24 cellular contexts compared by ENCODE assay signal in genomic region chr20:46229478-46229877, GRCh38.
DNase-seq lines count a peak whose midpoint lies in the region; ATAC-seq and TF ChIP-seq lines count a peak whose summit lies in the region.
"Had no signal": no experiment of that assay in that cellular context is flagged by ENCODE, and none has a peak within 500 bp of the region (broad histone marks: within the 10 kb centered on the region; RNA-seq: fewer than 3 reads in every experiment).

No MANE protein-coding gene starts in this region.

- H4K8ac ChIP-seq in mesendoderm (ENCODE audit: low read depth, low read length) = no peak overlapping the region

- TF ChIP-seq POLR2A in NB4 (IDR thresholded peaks at IDR 0.05; ENCODE audit: extremely low read depth, insufficient read length) (no peak), stomach (IDR thresholded peaks at IDR 0.05) (no peak)

- no peaks in the 10 kb centered on the region for H3K79me2 ChIP-seq in mesendoderm (ENCODE audit: control insufficient read depth, insufficient read depth, low read length)
- H3K79me2 ChIP-seq: parathyroid adenoma had no signal

- no peaks in the 10 kb centered on the region for H3K27me3 ChIP-seq in mesendoderm (ENCODE audit: insufficient read depth, low read length, poor library complexity)
- peaks cover 0 to 77% (median 30%) of the 10 kb centered on the region in 3 donors for H3K27me3 ChIP-seq in stomach

- no peak overlapping the region for H4K5ac ChIP-seq in mesendoderm (ENCODE audit: low read length)

- H3K36me3 ChIP-seq in mesendoderm (ENCODE audit: control insufficient read depth, insufficient read depth, low read length) = no peaks in the 10 kb centered on the region
- no peaks in the 10 kb centered on the region for H3K36me3 ChIP-seq in stomach
- H3K36me3 ChIP-seq: thoracic aorta had no signal

- H3K9ac ChIP-seq in mesendoderm (ENCODE audit: low read length) = no peak overlapping the region
- H3K9ac ChIP-seq: parathyroid adenoma had no signal

- CTCF ChIA-PET in WTC11 (lab: Charles Lee) = no interaction called here

- TF ChIP-seq EP300 in stomach (IDR thresholded peaks at IDR 0.05) = no peak

- H2BK15ac ChIP-seq in mesendoderm (replicated peaks; ENCODE audit: low read depth) = no peak overlapping the region

- H2AK5ac ChIP-seq in mesendoderm (ENCODE audit: low read length) = no peak overlapping the region

- no peak overlapping the region for H3K27ac ChIP-seq in mesendoderm (ENCODE audit: low read depth, low read length)
- H3K27ac ChIP-seq in stomach = no peak overlapping the region
- H3K27ac ChIP-seq: 22Rv1, parathyroid adenoma, thoracic aorta had no signal

- no peak overlapping the region for H2BK120ac ChIP-seq in mesendoderm (ENCODE audit: low read depth, low read length)

- POLR2A ChIA-PET in WTC11 (lab: Charles Lee) = no interaction called here

- no peak overlapping the region for H3K4ac ChIP-seq in mesendoderm (ENCODE audit: low read depth, low read length)

- H3K4me2 ChIP-seq in mesendoderm (ENCODE audit: low read length) = no peak overlapping the region
- H3K4me2 ChIP-seq: smooth muscle cell had no signal

- peaks cover 5% of the 10 kb centered on the region for H3K4me1 ChIP-seq in mesendoderm (ENCODE audit: control insufficient read depth, low read depth, low read length)
- H3K4me1 ChIP-seq in stomach = no peaks in the 10 kb centered on the region

- H3K27ac Mint-ChIP-seq in WTC11 (no peak overlapping the region), progenitor cell of endocrine pancreas (no peak overlapping the region)
- H3K27ac Mint-ChIP-seq: activated T-cell treated with anti-CD3 and anti-CD28 coated beads, Interleukin-2, amount 50 U/mL, for 72 hours; CD4-positive, CD25-positive, alpha-beta regulatory T cell; IgD-negative memory B cell; memory B cell; stimulated activated naive CD8-positive, alpha-beta T cell treated with anti-CD3 and anti-CD28 coated beads, Interleukin-15, Interleukin-2, amounts not matched to agents 100 ng/mL and 50 ng/mL, for 24 hours had no signal

- peak; percentile 56 for DNase-seq in NCI-H1092 treated with DMSO at 0.1 percent for 48 hours (lab: John Stamatoyannopoulos, UW)
- DNase-seq in NCI-H1092 (lab: John Stamatoyannopoulos, UW) = no peak
- DNase-seq in NB4 (ENCODE audit: low read depth) = peak; percentile 43
- DNase-seq in WTC11 (ENCODE audit: low spot score) = no peak
- DNase-seq in mesendoderm = peak; percentile 39
- DNase-seq in progenitor cell of endocrine pancreas (ENCODE audit: low spot score, unreplicated experiment) = no peak
- DNase-seq in stomach = no peak
- DNase-seq: activated CD4-positive, alpha-beta T cell treated with anti-CD3 and anti-CD28 coated beads, Interleukin-2, amount 50 U/mL, for 48 hours; activated T-cell treated with anti-CD3 and anti-CD28 coated beads, Interleukin-2, amount 50 U/mL, for 72 hours; AML-193; CD4-positive, CD25-positive, alpha-beta regulatory T cell; cortex of kidney; glutamatergic neuron; NCI-H1930 had no signal

- H3K18ac ChIP-seq in mesendoderm (ENCODE audit: low read length) = no peak overlapping the region

- H3K23ac ChIP-seq in mesendoderm (ENCODE audit: low read length) = no peak overlapping the region

- H3K27me3 Mint-ChIP-seq in WTC11 (ENCODE audit: low read depth) (peaks cover 6% of the 10 kb centered on the region), progenitor cell of endocrine pancreas (peaks cover 41% of the 10 kb centered on the region)

- H3K56ac ChIP-seq in mesendoderm (ENCODE audit: low read length) = no peak overlapping the region

- H3K4me1 Mint-ChIP-seq in WTC11 (peaks cover 12% of the 10 kb centered on the region), progenitor cell of endocrine pancreas (ENCODE audit: low read depth) (no peaks in the 10 kb centered on the region)
- H3K4me1 Mint-ChIP-seq: CD4-positive, CD25-positive, alpha-beta regulatory T cell; memory B cell had no signal

- intact Hi-C loops in stomach (cut with DNase I; ENCODE audit: low total_unique reads) = no loop called here

- ATAC-seq in WTC11 = no peak
- ATAC-seq in GM21390 (IDR thresholded peaks at IDR 0.05; ENCODE audit: unreplicated experiment) = no peak
- ATAC-seq: activated CD4-positive, CD25-positive, alpha-beta regulatory T cell treated with anti-CD3 and anti-CD28 coated beads, Interleukin-2, amount 50 U/mL, for 24 hours; activated T-cell treated with anti-CD3 and anti-CD28 coated beads, Interleukin-2, amount 50 U/mL, for 72 hours; left lobe of liver had no signal

- no peak overlapping the region for H2BK5ac ChIP-seq in mesendoderm (ENCODE audit: low read length)

- H3K36me3 Mint-ChIP-seq in WTC11 (no peaks in the 10 kb centered on the region), progenitor cell of endocrine pancreas (ENCODE audit: insufficient read depth) (no peaks in the 10 kb centered on the region)
- H3K36me3 Mint-ChIP-seq: CD4-positive, CD25-positive, alpha-beta regulatory T cell; IgD-negative memory B cell; memory B cell had no signal

- H3K9me3 ChIP-seq in stomach = no peaks in the 10 kb centered on the region
- H3K9me3 ChIP-seq: thoracic aorta had no signal

- TF ChIP-seq CTCF in NB4 (IDR thresholded peaks at IDR 0.05; ENCODE audit: low read depth, low read length) = no peak
- no peak for TF ChIP-seq CTCF in WTC11 (IDR thresholded peaks at IDR 0.05)
- no peak for TF ChIP-seq CTCF in progenitor cell of endocrine pancreas (IDR thresholded peaks at IDR 0.05; ENCODE audit: unreplicated experiment)
- no peak for TF ChIP-seq CTCF in stomach (IDR thresholded peaks at IDR 0.05)

- no peak overlapping the region for H3K4me3 ChIP-seq in NB4 (ENCODE audit: low read depth, low read length)
- no peak overlapping the region for H3K4me3 ChIP-seq in mesendoderm (ENCODE audit: low read length)
- no peak overlapping the region for H3K4me3 ChIP-seq in stomach
- H3K4me3 ChIP-seq: smooth muscle cell, thoracic aorta had no signal

- H3K4me3 Mint-ChIP-seq in WTC11 = no peak overlapping the region
- H3K4me3 Mint-ChIP-seq in progenitor cell of endocrine pancreas (ENCODE audit: low read depth) = no peak overlapping the region
- H3K4me3 Mint-ChIP-seq: activated T-cell treated with anti-CD3 and anti-CD28 coated beads, Interleukin-2, amount 50 U/mL, for 72 hours; CD4-positive, CD25-positive, alpha-beta regulatory T cell; IgD-negative memory B cell; memory B cell; stimulated activated naive CD8-positive, alpha-beta T cell treated with anti-CD3 and anti-CD28 coated beads, Interleukin-15, Interleukin-2, amounts not matched to agents 100 ng/mL and 50 ng/mL, for 24 hours had no signal

- no peaks in the 10 kb centered on the region for H3K79me1 ChIP-seq in mesendoderm (ENCODE audit: low read length)

- no CpG with 5 or more reads among the region's 3 CpGs for WGBS in mesendoderm (ENCODE audit: extremely low coverage, insufficient coverage, low lambda C conversion rate)
- 26 to 45% (median 36%) methylated on average over 3 of the region's 3 CpGs for WGBS in stomach, 5 donors

- H3K9me3 Mint-ChIP-seq in WTC11 (no peaks in the 10 kb centered on the region), progenitor cell of endocrine pancreas (ENCODE audit: low read depth) (no peaks in the 10 kb centered on the region)
- H3K9me3 Mint-ChIP-seq: activated T-cell treated with anti-CD3 and anti-CD28 coated beads, Interleukin-2, amount 50 U/mL, for 72 hours; memory B cell; stimulated activated naive CD8-positive, alpha-beta T cell treated with anti-CD3 and anti-CD28 coated beads, Interleukin-15, Interleukin-2, amounts not matched to agents 100 ng/mL and 50 ng/mL, for 24 hours had no signal

TF ChIP-seq in WTC11, 78 proteins besides CTCF, POLR2A, EP300 and RAD21:
- TF ChIP-seq ATF2 (CRISPR knock-in tag; IDR thresholded peaks at IDR 0.05; ENCODE audit: borderline replicate concordance, low read depth) = no peak
- no peak for TF ChIP-seq GABPB1 (CRISPR knock-in tag; IDR thresholded peaks at IDR 0.05)
- TF ChIP-seq SMAD4 (CRISPR knock-in tag; IDR thresholded peaks at IDR 0.05) = peak; percentile 41; the same call in 1 of the 2 replicates
TF ChIP-seq in WTC11: peak in this region for 1.

Comparison
In these comparisons a context has a peak if more than half of its experiments do, and no peak if none do; other contexts are left out.
1. DNase-seq: peak in NCI-H1092 treated with DMSO at 0.1 percent for 48 hours (single experiment), NB4 (single experiment) and mesendoderm (single experiment); none in NCI-H1092 (single experiment), WTC11 (single experiment), progenitor cell of endocrine pancreas (single experiment) and stomach (single experiment).